In the genomic region with DNA sequence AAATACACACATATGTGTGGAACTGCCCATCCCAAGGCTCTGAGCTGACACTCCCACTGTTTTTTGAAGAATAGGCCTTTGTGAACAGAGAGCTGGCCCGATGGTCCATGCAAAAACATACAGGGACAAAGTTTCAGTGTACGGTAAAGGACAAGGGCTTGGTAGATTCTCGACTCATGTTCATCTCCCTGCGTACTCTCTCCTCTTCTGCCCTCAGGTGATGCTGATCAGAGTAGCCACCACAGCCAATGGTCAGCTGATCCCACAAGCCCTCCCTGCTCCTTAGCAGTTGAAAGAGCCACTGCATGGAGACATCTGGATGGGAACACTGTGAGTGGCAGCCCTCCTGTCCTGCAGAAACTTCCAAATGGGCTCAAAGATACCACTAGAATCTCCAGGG, we compare ENCODE assay signal across 22 cellular contexts. TPM values are rescaled to one million over a fixed set of nuclear protein-coding genes. Genes with fewer than 3 reads are reported as not detected.
"Had no signal": no experiment of that assay in that cellular context is flagged by ENCODE, and none has a peak within 500 bp of the region (broad histone marks: within the 10 kb centered on the region; RNA-seq: fewer than 3 reads in every experiment).

No MANE protein-coding gene starts in this region.

- H3K27me3 Mint-ChIP-seq: effector memory CD8-positive, alpha-beta T cell had no signal

- H3K27ac Mint-ChIP-seq: effector memory CD8-positive, alpha-beta T cell; nephron progenitor cell had no signal

- H3K36me3 ChIP-seq: esophagus squamous epithelium, gastroesophageal sphincter, suprapubic skin, thyroid gland, upper lobe of left lung, uterus had no signal

- H3K9me3 ChIP-seq: esophagus squamous epithelium, gastroesophageal sphincter, suprapubic skin, thyroid gland, upper lobe of left lung, uterus had no signal

- H3K27me3 ChIP-seq: suprapubic skin, thyroid gland, upper lobe of left lung, uterus had no signal

- ATAC-seq: effector memory CD8-positive, alpha-beta T cell; gastroesophageal sphincter; left cardiac atrium; left ventricle myocardium superior; naive thymus-derived CD4-positive, alpha-beta T cell; right cardiac atrium had no signal

- H3K4me1 ChIP-seq: uterus had no signal

- H3K27ac ChIP-seq: esophagus squamous epithelium, gastroesophageal sphincter, suprapubic skin, thyroid gland, upper lobe of left lung, uterus had no signal

- H3K4me3 Mint-ChIP-seq: effector memory CD8-positive, alpha-beta T cell; naive thymus-derived CD4-positive, alpha-beta T cell; nephron progenitor cell had no signal

- H3K4me3 ChIP-seq: esophagus squamous epithelium, gastroesophageal sphincter, lung, smooth muscle cell, suprapubic skin, thyroid gland, upper lobe of left lung, uterus had no signal

- H3K36me3 Mint-ChIP-seq: naive thymus-derived CD4-positive, alpha-beta T cell had no signal

- DNase-seq: effector memory CD8-positive, alpha-beta T cell; esophagus squamous epithelium; foreskin fibroblast; kidney; left cardiac atrium; left ventricle myocardium superior; mesendoderm; naive thymus-derived CD4-positive, alpha-beta T cell; nephron progenitor cell; right cardiac atrium; stimulated activated CD4-positive, alpha-beta T cell treated with anti-CD3 and anti-CD28 coated beads, Interleukin-2, amount 100 ng/mL, for 48 hours; stimulated activated naive CD4-positive, alpha-beta T cell treated with Interleukin-2 at 50 U/mL for 16 hours; thyroid gland; upper lobe of left lung; uterus had no signal

- H3K9me3 Mint-ChIP-seq: effector memory CD8-positive, alpha-beta T cell; naive thymus-derived CD4-positive, alpha-beta T cell; nephron progenitor cell had no signal

RNA-seq across cellular contexts. Expression of a gene that starts 23.1 kb away (rescaled TPM):
- total RNA-seq: epithelial cell of proximal tubule; kidney; lung; mononuclear cell; naive thymus-derived CD4-positive, alpha-beta T cell; omental fat pad; smooth muscle cell; suprapubic skin; thyroid gland; upper lobe of left lung; uterus had no signal
- polyA plus RNA-seq: lung; naive thymus-derived CD4-positive, alpha-beta T cell; smooth muscle cell had no signal
